Comparison of ENCODE assay signal across 15 cellular contexts in the genomic region with DNA sequence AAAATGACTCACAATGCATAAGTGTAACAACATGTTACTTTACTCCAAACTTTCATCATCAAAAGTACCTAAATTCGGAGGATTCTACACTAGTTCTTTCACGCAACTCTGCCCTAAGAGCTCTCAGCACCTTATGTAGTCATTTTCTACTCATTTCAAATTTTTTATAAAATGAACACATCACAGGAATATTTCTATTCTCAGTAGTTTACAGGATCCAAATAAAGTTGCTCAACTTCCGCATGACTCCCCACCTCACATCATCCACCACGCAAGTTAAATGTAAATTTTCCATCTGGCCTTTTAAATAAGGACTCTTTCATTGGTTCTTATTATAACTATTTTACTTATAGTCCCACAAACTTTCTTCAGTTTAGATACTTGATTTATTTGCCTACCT.
A peak's percentile ranks its signal among the peaks of the same experiment; 100 is the strongest.
DNase-seq lines count a peak whose midpoint lies in the region; ATAC-seq, FAIRE-seq and TF ChIP-seq lines count a peak whose summit lies in the region.
"Had no signal": no experiment of that assay in that cellular context is flagged by ENCODE, and none has a peak within 500 bp of the region (broad histone marks: within the 10 kb centered on the region; RNA-seq: fewer than 3 reads in every experiment).

No MANE protein-coding gene starts in this region.

- no peak overlapping the region for H2BK12ac ChIP-seq in mesenchymal stem cell (ENCODE audit: low read length in 2 of 2)

- no peaks in the 10 kb centered on the region for H3K36me3 Mint-ChIP-seq in activated T-helper 2 cell treated with anti-CD3 and anti-CD28 coated beads, Interferon-gamma antibody, Interleukin-2, Interleukin-4, amounts not matched to agents 10 μg/mL and 5 μg/mL and 100 μg/mL, durations not matched to agents 14 hours and 24 hours and 36 hours (ENCODE audit: low read depth)
- H3K36me3 Mint-ChIP-seq: CD14-positive monocyte; CD8-positive, alpha-beta T cell had no signal

- POLR2A ChIA-PET in PC-3 (lab: Charles Lee; ENCODE audit: unreplicated experiment), result no interaction called here

- H3K79me1 ChIP-seq in mesenchymal stem cell (replicated peaks; ENCODE audit: low read length, poor library complexity, severe bottlenecking), result no peaks in the 10 kb centered on the region

- H3K14ac ChIP-seq in mesenchymal stem cell (ENCODE audit: low read length in 2 of 2), result no peak overlapping the region

- no peak for TF ChIP-seq EP300 in sigmoid colon (IDR thresholded peaks at IDR 0.05)

- H3K9ac ChIP-seq in GM23248 (no peak overlapping the region), PC-3 (ENCODE audit: low read length) (no peak overlapping the region), mesenchymal stem cell (ENCODE audit: low read length) (peak overlapping the region; percentile 9)

- H2BK120ac ChIP-seq in mesenchymal stem cell (ENCODE audit: low read depth, low read length), result no peak overlapping the region

- ATAC-seq in PC-3, result no peak
- ATAC-seq: A549; CD8-positive, alpha-beta T cell; HCT116 had no signal

- H4K8ac ChIP-seq in mesenchymal stem cell (ENCODE audit: low read length), result no peak overlapping the region

- no peak for TF ChIP-seq POLR2A in sigmoid colon (IDR thresholded peaks at IDR 0.05)

- H3K9me2 ChIP-seq in GM23248 (ENCODE audit: insufficient read depth) (no peaks in the 10 kb centered on the region), PC-3 (replicated peaks; ENCODE audit: low read length) (no peaks in the 10 kb centered on the region)

- H3K27ac ChIP-seq in GM23248, result no peak overlapping the region
- H3K27ac ChIP-seq in PC-3 (ENCODE audit: low read length), result peak overlapping the region; percentile 36
- H3K27ac ChIP-seq in mesenchymal stem cell (ENCODE audit: low read length, poor library complexity, severe bottlenecking), result no peak overlapping the region
- no peak overlapping the region for H3K27ac ChIP-seq in sigmoid colon
- H3K27ac ChIP-seq: A549 had no signal

- CTCF ChIA-PET in PC-3 (lab: Charles Lee), result no interaction called here

- no peaks in the 10 kb centered on the region for H3F3A ChIP-seq in GM23248 (ENCODE audit: insufficient read depth)
- H3F3A ChIP-seq in PC-3 (ENCODE audit: low read length, unreplicated experiment), result no peaks in the 10 kb centered on the region

- H4K20me1 ChIP-seq in GM23248 (ENCODE audit: insufficient read depth) (no peaks in the 10 kb centered on the region), PC-3 (ENCODE audit: low read length) (no peaks in the 10 kb centered on the region)

- WGBS in GM23248 (ENCODE audit: low coverage in 1 of 2, low lambda C conversion rate in 2 of 2, missing lambda C conversion rate in 2 of 2), 2 experiments, result 57 to 65% methylated on average over 4 of the region's 4 CpGs
- 91% methylated on average over 3 of the region's 4 CpGs for WGBS in mesenchymal stem cell
- WGBS in sigmoid colon, 2 donors, result 92 to 93% methylated on average over 4 of the region's 4 CpGs

- no peak overlapping the region for H2BK5ac ChIP-seq in mesenchymal stem cell (ENCODE audit: low read depth, low read length, poor library complexity, severe bottlenecking)

- H3K4me2 ChIP-seq in GM23248 (ENCODE audit: unreplicated experiment) (no peak overlapping the region), PC-3 (ENCODE audit: low read length) (no peak overlapping the region), mesenchymal stem cell (ENCODE audit: low read length, poor library complexity, severe bottlenecking) (no peak overlapping the region)
- H3K4me2 ChIP-seq: A549 had no signal

- no peak overlapping the region for H4K91ac ChIP-seq in mesenchymal stem cell (ENCODE audit: low read length)

- H3K79me2 ChIP-seq in GM23248 (ENCODE audit: insufficient read depth), result no peaks in the 10 kb centered on the region
- no peaks in the 10 kb centered on the region for H3K79me2 ChIP-seq in PC-3 (ENCODE audit: low read length)

- H3K4me1 ChIP-seq in GM23248 (ENCODE audit: insufficient read depth) (no peaks in the 10 kb centered on the region), PC-3 (ENCODE audit: insufficient read depth, low read length) (peaks cover 5% of the 10 kb centered on the region; the same call in 1 of the 2 replicates), mesenchymal stem cell (ENCODE audit: control insufficient read depth, insufficient read depth, low read depth, low read length) (no peaks in the 10 kb centered on the region), sigmoid colon (peaks cover 0 to 36% (median 0%) of the 10 kb centered on the region in 4 donors)
- H3K4me1 ChIP-seq: A549 had no signal

- H3K27me3 ChIP-seq in GM23248 (replicated peaks; ENCODE audit: insufficient read depth), result no peaks in the 10 kb centered on the region
- H3K27me3 ChIP-seq in PC-3 (ENCODE audit: low read length), result no peaks in the 10 kb centered on the region
- H3K27me3 ChIP-seq in bronchial epithelial cell (ENCODE audit: control insufficient read depth, insufficient read depth, low read length), result no peaks in the 10 kb centered on the region
- H3K27me3 ChIP-seq in mesenchymal stem cell (ENCODE audit: control insufficient read depth in 1 of 2, insufficient read depth in 1 of 2, low read length in 2 of 2), result no peaks in the 10 kb centered on the region
- H3K27me3 ChIP-seq in sigmoid colon, result no peaks in the 10 kb centered on the region

- H3K9me3 ChIP-seq in GM23248 (ENCODE audit: low read depth) (no peaks in the 10 kb centered on the region), PC-3 (ENCODE audit: low read length) (no peaks in the 10 kb centered on the region), mesenchymal stem cell (ENCODE audit: control insufficient read depth, low read length) (no peaks in the 10 kb centered on the region), sigmoid colon (no peaks in the 10 kb centered on the region)
- H3K9me3 ChIP-seq: A549 had no signal

- intact Hi-C loops in PC-3 (cut with micrococcal nuclease), result no loop called here
- intact Hi-C loops in sigmoid colon (cut with DNase I), result no loop called here
- intact Hi-C loops in activated T-helper 2 cell treated with anti-CD3 and anti-CD28 coated beads, Interferon-gamma antibody, Interleukin-2, Interleukin-4, amounts not matched to agents 10 μg/mL and 5 μg/mL and 100 μg/mL, durations not matched to agents 14 hours and 24 hours and 36 hours (cut with micrococcal nuclease), result no loop called here

- no peak overlapping the region for H3K18ac ChIP-seq in mesenchymal stem cell (ENCODE audit: low read depth in 1 of 2, low read length in 2 of 2)

- no peak for FAIRE-seq in bronchial epithelial cell (lab: Jason Lieb, UNC)
- FAIRE-seq: A549, GM19239 had no signal

- in situ Hi-C loops in GM23248 (cut with MboI), result no loop called here

- no peak overlapping the region for H3K4me3 ChIP-seq in GM23248
- H3K4me3 ChIP-seq in PC-3 (ENCODE audit: low read length), result no peak overlapping the region
- H3K4me3 ChIP-seq in bronchial epithelial cell (ENCODE audit: low read depth, low read length), result no peak overlapping the region
- peak overlapping the region in 1 of 2 experiments; percentile 2 for H3K4me3 ChIP-seq in mesenchymal stem cell (ENCODE audit: insufficient read depth in 1 of 2, low read depth in 1 of 2, low read length in 2 of 2)
- H3K4me3 ChIP-seq in sigmoid colon, result no peak overlapping the region
- H3K4me3 ChIP-seq: A549 had no signal

- H3K4me3 Mint-ChIP-seq in activated T-helper 2 cell treated with anti-CD3 and anti-CD28 coated beads, Interferon-gamma antibody, Interleukin-2, Interleukin-4, amounts not matched to agents 10 μg/mL and 5 μg/mL and 100 μg/mL, durations not matched to agents 14 hours and 24 hours and 36 hours (ENCODE audit: low read depth), result no peak overlapping the region
- H3K4me3 Mint-ChIP-seq: CD14-positive monocyte; CD8-positive, alpha-beta T cell had no signal

- H3K36me3 ChIP-seq in GM23248 (ENCODE audit: low read depth), result no peaks in the 10 kb centered on the region
- H3K36me3 ChIP-seq in PC-3 (ENCODE audit: low read depth, low read length), result no peaks in the 10 kb centered on the region
- H3K36me3 ChIP-seq in bronchial epithelial cell (ENCODE audit: control insufficient read depth, insufficient read depth, low read length), result no peaks in the 10 kb centered on the region
- H3K36me3 ChIP-seq in mesenchymal stem cell (ENCODE audit: control insufficient read depth in 1 of 2, insufficient read depth in 2 of 2, low read depth in 1 of 2, low read length in 2 of 2), result no peaks in the 10 kb centered on the region
- H3K36me3 ChIP-seq in sigmoid colon, result no peaks in the 10 kb centered on the region

- no peak overlapping the region for H2AFZ ChIP-seq in GM23248
- no peak overlapping the region for H2AFZ ChIP-seq in PC-3 (ENCODE audit: low read length)
- H2AFZ ChIP-seq in mesenchymal stem cell (ENCODE audit: low read depth, low read length), result no peak overlapping the region

- H3K23ac ChIP-seq in mesenchymal stem cell (ENCODE audit: low read length in 2 of 2), result no peak overlapping the region

- peak; percentile 1 for DNase-seq in GM23248
- no peak for DNase-seq in PC-3
- DNase-seq in bronchial epithelial cell (ENCODE audit: low read depth), result peak; percentile 22
- no peak for DNase-seq in mesenchymal stem cell
- DNase-seq in COR-L47 (lab: John Stamatoyannopoulos, UW), result no peak
- DNase-seq in sigmoid colon, result no peak
- no peak for DNase-seq in activated T-helper 2 cell treated with anti-CD3 and anti-CD28 coated beads, Interferon-gamma antibody, Interleukin-2, Interleukin-4, amounts not matched to agents 10 μg/mL and 5 μg/mL and 100 μg/mL, durations not matched to agents 14 hours and 24 hours and 36 hours (ENCODE audit: low spot score)
- DNase-seq in NCI-H146 treated with DMSO at 0.1 percent for 48 hours (lab: John Stamatoyannopoulos, UW; ENCODE audit: unreplicated experiment), result no peak
- DNase-seq: CD8-positive, alpha-beta T cell; DMS53; GF-D8 had no signal

- H2BK15ac ChIP-seq in mesenchymal stem cell (ENCODE audit: low read depth, poor library complexity, severe bottlenecking), result no peak overlapping the region

- H3K9me3 Mint-ChIP-seq in activated T-helper 2 cell treated with anti-CD3 and anti-CD28 coated beads, Interferon-gamma antibody, Interleukin-2, Interleukin-4, amounts not matched to agents 10 μg/mL and 5 μg/mL and 100 μg/mL, durations not matched to agents 14 hours and 24 hours and 36 hours, result no peaks in the 10 kb centered on the region
- H3K9me3 Mint-ChIP-seq: CD8-positive, alpha-beta T cell had no signal

- H3K4ac ChIP-seq in mesenchymal stem cell (ENCODE audit: low read depth in 1 of 2, low read length in 2 of 2), result no peak overlapping the region

- no peaks in the 10 kb centered on the region for H3K4me1 Mint-ChIP-seq in activated T-helper 2 cell treated with anti-CD3 and anti-CD28 coated beads, Interferon-gamma antibody, Interleukin-2, Interleukin-4, amounts not matched to agents 10 μg/mL and 5 μg/mL and 100 μg/mL, durations not matched to agents 14 hours and 24 hours and 36 hours (ENCODE audit: low read depth)
- H3K4me1 Mint-ChIP-seq: CD14-positive monocyte had no signal

- H3K27ac Mint-ChIP-seq in activated T-helper 2 cell treated with anti-CD3 and anti-CD28 coated beads, Interferon-gamma antibody, Interleukin-2, Interleukin-4, amounts not matched to agents 10 μg/mL and 5 μg/mL and 100 μg/mL, durations not matched to agents 14 hours and 24 hours and 36 hours, result no peak overlapping the region
- H3K27ac Mint-ChIP-seq: CD14-positive monocyte; CD8-positive, alpha-beta T cell had no signal

- no peaks in the 10 kb centered on the region for H3K27me3 Mint-ChIP-seq in activated T-helper 2 cell treated with anti-CD3 and anti-CD28 coated beads, Interferon-gamma antibody, Interleukin-2, Interleukin-4, amounts not matched to agents 10 μg/mL and 5 μg/mL and 100 μg/mL, durations not matched to agents 14 hours and 24 hours and 36 hours (ENCODE audit: low read depth)

- TF ChIP-seq CTCF in PC-3 (conservative IDR thresholded peaks at IDR 0.05; ENCODE audit: low read depth, low read length) (no peak), bronchial epithelial cell (IDR thresholded peaks at IDR 0.05; ENCODE audit: insufficient read depth, low read length, severe bottlenecking) (no peak), sigmoid colon (IDR thresholded peaks at IDR 0.05) (no peak)

- no TSS peak for BruUV-seq in PC-3 (replicated peaks; lab: Mats Ljungman, UMichigan)

- H2AK5ac ChIP-seq in mesenchymal stem cell (ENCODE audit: low read length, severe bottlenecking), result no peak overlapping the region

Comparison
In these comparisons a context has a peak if more than half of its experiments do, and no peak if none do; other contexts are left out.
1. DNase-seq: peak in GM23248 (single experiment) and bronchial epithelial cell (single experiment); none in PC-3 (single experiment), mesenchymal stem cell (single experiment), COR-L47 (single experiment), sigmoid colon (single experiment), activated T-helper 2 cell treated with anti-CD3 and anti-CD28 coated beads, Interferon-gamma antibody, Interleukin-2, Interleukin-4, amounts not matched to agents 10 μg/mL and 5 μg/mL and 100 μg/mL, durations not matched to agents 14 hours and 24 hours and 36 hours (single experiment) and NCI-H146 treated with DMSO at 0.1 percent for 48 hours (single experiment).